1 cellular context compared by ENCODE assay signal in genomic region chr17:28315846-28316705, GRCh38.
TF ChIP-seq lines count a peak whose summit lies in the region.

No MANE protein-coding gene starts in this region.

TF ChIP-seq in K562, 482 proteins besides CTCF, POLR2A, EP300 and RAD21 (continued from another document):
- TF ChIP-seq, protein P1, sequence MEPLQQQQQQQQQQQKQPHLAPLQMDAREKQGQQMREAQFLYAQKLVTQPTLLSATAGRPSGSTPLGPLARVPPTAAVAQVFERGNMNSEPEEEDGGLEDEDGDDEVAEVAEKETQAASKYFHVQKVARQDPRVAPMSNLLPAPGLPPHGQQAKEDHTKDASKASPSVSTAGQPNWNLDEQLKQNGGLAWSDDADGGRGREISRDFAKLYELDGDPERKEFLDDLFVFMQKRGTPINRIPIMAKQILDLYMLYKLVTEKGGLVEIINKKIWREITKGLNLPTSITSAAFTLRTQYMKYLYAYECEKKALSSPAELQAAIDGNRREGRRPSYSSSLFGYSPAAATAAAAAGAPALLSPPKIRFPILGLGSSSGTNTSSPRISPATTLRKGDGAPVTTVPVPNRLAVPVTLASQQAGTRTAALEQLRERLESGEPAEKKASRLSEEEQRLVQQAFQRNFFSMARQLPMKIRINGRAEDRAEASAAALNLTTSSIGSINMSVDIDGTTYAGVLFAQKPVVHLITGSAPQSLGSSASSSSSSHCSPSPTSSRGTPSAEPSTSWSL (CRISPR knock-in tag; IDR thresholded peaks at IDR 0.05; ENCODE audit: borderline replicate concordance) = no peak
- TF ChIP-seq ZNF592 (IDR thresholded peaks at IDR 0.05) (peak; percentile 19; the same call in 1 of the 2 replicates), RB1 (IDR thresholded peaks at IDR 0.05; ENCODE audit: low read depth) (no peak), PTBP1 (IDR thresholded peaks at IDR 0.05; ENCODE audit: low read depth, low read length) (no peak), PBX2 (CRISPR knock-in tag; IDR thresholded peaks at IDR 0.05; ENCODE audit: low read depth) (no peak), PBX2 (tag; conservative IDR thresholded peaks at IDR 0.05; ENCODE audit: low read depth) (peak; percentile 70)
